1 cellular context compared by ENCODE assay signal in the genomic region with DNA sequence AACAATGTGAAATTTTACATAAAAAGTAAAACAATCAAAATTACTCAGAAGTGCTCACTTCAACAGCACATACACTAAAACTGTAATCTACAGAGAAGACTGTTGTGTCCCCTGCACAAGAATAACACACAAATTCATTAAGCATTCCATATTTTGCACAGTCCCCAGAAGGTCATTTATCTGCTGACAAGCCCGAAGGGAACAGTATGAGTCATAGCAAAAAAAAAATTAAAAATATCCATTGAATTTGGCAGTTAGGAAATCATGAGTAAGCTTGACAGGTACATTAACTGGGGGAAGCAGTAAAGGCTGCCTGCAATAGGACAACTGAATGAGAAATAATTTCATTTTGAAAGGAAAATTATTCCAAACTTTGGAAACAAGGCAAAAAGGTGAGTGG.
A peak's percentile ranks its signal among the peaks of the same experiment; 100 is the strongest.
TF ChIP-seq lines count a peak whose summit lies in the region.

No MANE protein-coding gene starts in this region.

TF ChIP-seq in GM12878, 131 proteins besides CTCF, POLR2A, EP300 and RAD21:
- TF ChIP-seq JUNB (IDR thresholded peaks at IDR 0.05) (0 out of 2 replicates have a peak, but pooled peaks have one; percentile 9), IRF4 (IDR thresholded peaks at IDR 0.05; ENCODE audit: low read depth, low read length) (no peak)
